1 cellular context compared by ENCODE assay signal in genomic region chr3:54642147-54642546, GRCh38.
TF ChIP-seq lines count a peak whose summit lies in the region.

No MANE protein-coding gene starts in this region.

TF ChIP-seq in WTC11, 78 proteins besides CTCF, POLR2A, EP300 and RAD21 (continued from another document):
- no peak for TF ChIP-seq PREB (CRISPR knock-in tag; IDR thresholded peaks at IDR 0.05; ENCODE audit: borderline replicate concordance)
- TF ChIP-seq IRF2 (CRISPR knock-in tag; IDR thresholded peaks at IDR 0.05; ENCODE audit: borderline replicate concordance, low read depth): no peak
- no peak for TF ChIP-seq AR (CRISPR knock-in tag; IDR thresholded peaks at IDR 0.05)
- TF ChIP-seq EMX1 (CRISPR knock-in tag; IDR thresholded peaks at IDR 0.05): no peak
- TF ChIP-seq OVOL2 (CRISPR knock-in tag; IDR thresholded peaks at IDR 0.05; ENCODE audit: borderline replicate concordance): no peak
